23 cellular contexts compared by ENCODE assay signal in genomic region chr20:1901704-1902103, GRCh38. TPM values are rescaled to one million over a fixed set of nuclear protein-coding genes. Genes with fewer than 3 reads are reported as not detected.
DNase-seq lines count a peak whose midpoint lies in the region; ATAC-seq and TF ChIP-seq lines count a peak whose summit lies in the region.
"Had no signal": no experiment of that assay in that cellular context is flagged by ENCODE, and none has a peak within 500 bp of the region (broad histone marks: within the 10 kb centered on the region; RNA-seq: fewer than 3 reads in every experiment).

No MANE protein-coding gene starts in this region.

- H3K36me3 ChIP-seq in heart left ventricle (peaks cover 0 to 48% (median 0%) of the 10 kb centered on the region in 9 donors), vagina (no peaks in the 10 kb centered on the region)

- no peak overlapping the region for H3K4me3 ChIP-seq in heart left ventricle
- peak overlapping the region in 7 of 59 donors; percentile 1 to 89 (median 17) for H3K4me3 ChIP-seq in dorsolateral prefrontal cortex
- no peak overlapping the region for H3K4me3 ChIP-seq in vagina
- H3K4me3 ChIP-seq: BLaER1 treated with 17β-estradiol and CSF1 and Interleukin-3, amounts not matched to agents 10 nM and 100 nM had no signal

- TF ChIP-seq CTCF in heart left ventricle (IDR thresholded peaks at IDR 0.05) (no peak), dorsolateral prefrontal cortex (IDR thresholded peaks at IDR 0.05 in 54 of 56, conservative IDR thresholded peaks at IDR 0.05 in 2 of 56; ENCODE audit: low read depth in 1 of 56, partially characterized antibody in 56 of 56) (no peak), vagina (IDR thresholded peaks at IDR 0.05) (no peak), type B pancreatic cell (conservative IDR thresholded peaks at IDR 0.05) (no peak)

- TF ChIP-seq POLR2A in heart left ventricle (IDR thresholded peaks at IDR 0.05) (no peak), vagina (IDR thresholded peaks at IDR 0.05) (no peak)

- H3K9me3 ChIP-seq in heart left ventricle: no peaks in the 10 kb centered on the region
- H3K9me3 ChIP-seq in vagina: no peaks in the 10 kb centered on the region
- H3K9me3 ChIP-seq: BLaER1 treated with 17β-estradiol and CSF1 and Interleukin-3, amounts not matched to agents 10 nM and 100 nM; Caco-2; SK-N-SH had no signal

- no peaks in the 10 kb centered on the region for H3K36me3 Mint-ChIP-seq in type B pancreatic cell
- H3K36me3 Mint-ChIP-seq: CD4-positive, alpha-beta memory T cell had no signal

- no peaks in the 10 kb centered on the region for H3K9me3 Mint-ChIP-seq in type B pancreatic cell
- H3K9me3 Mint-ChIP-seq: CD4-positive, alpha-beta memory T cell had no signal

- 89 to 93% (median 90%) methylated on average over 18 of the region's 18 CpGs for WGBS in heart left ventricle, 4 donors

- no peak for ATAC-seq in Right ventricle myocardium inferior
- no peak for ATAC-seq in heart left ventricle
- no peak for ATAC-seq in GM19035 (IDR thresholded peaks at IDR 0.05; ENCODE audit: unreplicated experiment)
- ATAC-seq: HCT116 had no signal

- intact Hi-C loops in Right ventricle myocardium inferior (cut with DNase I): no loop called here
- intact Hi-C loops in heart left ventricle (cut with DNase I): loop anchor here in 2 of 10 donors (2.0 to 10.0 kb wide), 2 partner anchors 33 to 203 kb away; partner anchors contain the start of gene STK35 (in 1 of the 2)
- intact Hi-C loops in dorsolateral prefrontal cortex (cut with DNase I): loop anchor here in 1 of 2 donors (2.0 kb wide), 1 partner anchor 37 kb away; no protein-coding TSS in a partner anchor
- intact Hi-C loops in posterior cingulate gyrus (cut with DNase I): no loop called here
- intact Hi-C loops in vagina (cut with DNase I): no loop called here

- H3K4me3 Mint-ChIP-seq in type B pancreatic cell: no peak overlapping the region
- H3K4me3 Mint-ChIP-seq: CD4-positive, alpha-beta memory T cell had no signal

- peaks cover 10% of the 10 kb centered on the region for H3K27me3 Mint-ChIP-seq in type B pancreatic cell

- peaks cover 0 to 40% (median 15%) of the 10 kb centered on the region in 12 donors for H3K4me1 ChIP-seq in heart left ventricle
- H3K4me1 ChIP-seq in vagina: peaks cover 52% of the 10 kb centered on the region

- H3K27me3 ChIP-seq in heart left ventricle: no peaks in the 10 kb centered on the region
- no peaks in the 10 kb centered on the region for H3K27me3 ChIP-seq in dorsolateral prefrontal cortex
- no peaks in the 10 kb centered on the region for H3K27me3 ChIP-seq in vagina

- no peak overlapping the region for H3K27ac ChIP-seq in heart left ventricle
- peak overlapping the region in 58 of 59 donors; percentile 44 to 100 (median 99) for H3K27ac ChIP-seq in dorsolateral prefrontal cortex
- H3K27ac ChIP-seq in vagina: no peak overlapping the region
- H3K27ac ChIP-seq: BLaER1 treated with 17β-estradiol and CSF1 and Interleukin-3, amounts not matched to agents 10 nM and 100 nM; RWPE1 had no signal

- DNase-seq in Right ventricle myocardium inferior (ENCODE audit: missing footprints) (peak; percentile 25), heart left ventricle (no peak), dorsolateral prefrontal cortex (peak in 6 of 10 donors; percentile 50 to 83 (median 75)), posterior cingulate gyrus (peak in 8 of 10 donors; percentile 64 to 95 (median 75)), vagina (ENCODE audit: extremely low spot score in 2 of 2) (no peak), type B pancreatic cell (ENCODE audit: extremely low spot score, unreplicated experiment) (no peak)
- DNase-seq: 8988T; Caco-2; CD4-positive, alpha-beta memory T cell; DND-41; Karpas-422; MV-4-11; NCI-H1105 treated with DMSO at 0.1 percent for 48 hours; NCI-H1694; NCI-H2081 treated with DMSO at 0.1 percent for 48 hours; NCI-H2171 treated with DMSO at 0.1 percent for 48 hours; NCI-H69; SIG-M5; SK-N-SH had no signal

- peaks cover 15% of the 10 kb centered on the region for H3K4me1 Mint-ChIP-seq in type B pancreatic cell (ENCODE audit: unreplicated experiment)

- no peak overlapping the region for H3K27ac Mint-ChIP-seq in type B pancreatic cell
- H3K27ac Mint-ChIP-seq: CD4-positive, alpha-beta memory T cell had no signal

RNA-seq across cellular contexts. Expression of gene SIRPA, which starts 6.5 kb away (rescaled TPM):
- total RNA-seq in Right ventricle myocardium inferior (20.9 TPM), heart left ventricle (10 to 100 TPM; 13.6 to 73.5 (median 28.5) TPM), dorsolateral prefrontal cortex (100 to 1,000 TPM; 164 to 389 (median 265) TPM), vagina (52.3 TPM), type B pancreatic cell (ENCODE audit: low replicate concordance) (11.4 and 12.3 TPM in 2 replicates)
- 10 to 100 TPM in 1 of 2 donors, 1 to 10 TPM in 1; 8.6 to 46.0 TPM for polyA plus RNA-seq in heart left ventricle
- polyA plus RNA-seq: CD4-positive, alpha-beta memory T cell had no signal

Comparison
In these comparisons a context has a peak if more than half of its experiments do, and no peak if none do; other contexts are left out.
1. DNase-seq: peak in Right ventricle myocardium inferior (single experiment), dorsolateral prefrontal cortex (6 of 10) and posterior cingulate gyrus (8 of 10); none in heart left ventricle (0 of 5), vagina (0 of 2) and type B pancreatic cell (single experiment).
2. H3K27ac ChIP-seq: peak in dorsolateral prefrontal cortex (58 of 59); none in heart left ventricle (0 of 12) and vagina (single experiment).